Comparison of ENCODE assay signal across 12 cellular contexts in the genomic region with DNA sequence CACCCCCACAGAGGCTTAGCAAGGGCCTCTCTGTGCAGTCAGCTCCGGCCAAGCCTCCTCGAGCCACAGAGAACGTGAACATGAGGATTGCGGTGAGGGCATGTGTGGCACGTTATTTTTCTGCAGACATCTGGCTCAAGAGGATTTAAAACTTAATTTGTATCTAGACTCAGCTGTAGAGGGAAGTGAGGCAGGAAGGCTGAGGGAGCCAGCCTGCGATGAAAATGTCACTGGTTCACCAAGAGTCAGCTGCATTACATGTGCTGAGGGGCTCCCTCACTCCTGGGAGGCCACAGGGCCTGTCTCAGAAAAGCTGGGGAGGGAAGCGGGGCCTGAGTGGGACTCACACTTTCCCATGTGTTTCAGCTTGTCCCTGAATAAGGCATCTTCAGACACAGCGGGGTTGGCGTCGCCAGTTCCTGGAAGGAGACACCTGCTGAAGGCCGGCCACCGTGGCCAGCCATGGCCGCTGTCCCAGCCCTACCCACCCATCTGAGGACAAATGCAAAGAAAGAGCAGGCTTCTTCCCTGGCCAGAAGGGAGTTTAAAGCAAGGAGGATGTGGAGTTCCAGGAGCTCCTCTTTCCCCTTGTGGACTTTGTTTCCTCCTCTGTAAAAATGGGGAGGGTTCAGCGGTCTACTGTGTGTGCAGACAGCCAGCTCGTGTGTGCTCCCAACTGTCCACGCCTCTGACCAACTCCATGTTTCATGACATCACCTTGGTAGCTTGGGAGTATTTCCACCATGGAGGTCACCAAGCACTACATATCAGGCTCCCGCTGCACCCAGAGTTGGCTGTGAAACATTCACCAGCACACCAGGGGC. TPM values are rescaled to one million over a fixed set of nuclear protein-coding genes. Genes with fewer than 3 reads are reported as not detected.
DNase-seq lines count a peak whose midpoint lies in the region; ATAC-seq, FAIRE-seq and TF ChIP-seq lines count a peak whose summit lies in the region.
"Had no signal": no experiment of that assay in that cellular context is flagged by ENCODE, and none has a peak within 500 bp of the region (broad histone marks: within the 10 kb centered on the region; RNA-seq: fewer than 3 reads in every experiment).

No MANE protein-coding gene starts in this region.

- H3K79me2 ChIP-seq in OCI-LY7 (ENCODE audit: insufficient read depth, low read depth, low read length): no peaks in the 10 kb centered on the region
- H3K79me2 ChIP-seq in fibroblast of lung (ENCODE audit: control insufficient read depth, insufficient read depth, low read length): no peaks in the 10 kb centered on the region

- POLR2A ChIA-PET in OCI-LY7 (lab: Charles Lee): interaction anchor here (0.5 kb wide), 1 partner anchor 893 kb away, joined by 4 read pairs; no protein-coding TSS in a partner anchor

- peaks cover 16% of the 10 kb centered on the region for H3K4me1 ChIP-seq in OCI-LY7 (ENCODE audit: insufficient read depth, low read length, poor library complexity, severe bottlenecking)
- peaks cover 47% of the 10 kb centered on the region for H3K4me1 ChIP-seq in fibroblast of lung (ENCODE audit: control insufficient read depth, extremely low read depth, insufficient read depth, low read length)
- H3K4me1 ChIP-seq in skeletal muscle tissue (ENCODE audit: control insufficient read depth in 3 of 3, insufficient read depth in 3 of 3, low read length in 3 of 3): peaks cover 47 to 65% (median 59%) of the 10 kb centered on the region in 3 donors

- no peak overlapping the region for H3K4me3 ChIP-seq in OCI-LY7 (ENCODE audit: low read depth, low read length, poor library complexity, severe bottlenecking)
- H3K4me3 ChIP-seq in fibroblast of lung (replicated peaks in 1 of 4; ENCODE audit: control extremely low read depth in 1 of 4, insufficient read depth in 1 of 4, low read depth in 3 of 4, low read length in 4 of 4): no peak overlapping the region
- peak overlapping the region in 1 of 3 donors; percentile 7 for H3K4me3 ChIP-seq in skeletal muscle tissue (ENCODE audit: low read length in 3 of 3)

- TF ChIP-seq CTCF in OCI-LY7 (conservative IDR thresholded peaks at IDR 0.05; ENCODE audit: low read length) (no peak), fibroblast of lung (conservative IDR thresholded peaks at IDR 0.05 in 1 of 2, IDR thresholded peaks at IDR 0.05 in 1 of 2; ENCODE audit: low read depth in 1 of 2, low read length in 2 of 2) (no peak)

- DNase-seq in GM19239 (ENCODE audit: insufficient read length, low spot score) (no peak), OCI-LY7 (ENCODE audit: low spot score) (no peak), fibroblast of lung (ENCODE audit: low read depth in 2 of 2) (no peak), NCI-H2227 treated with DMSO at 0.1 percent for 48 hours (lab: John Stamatoyannopoulos, UW) (no peak), NCI-H1694 treated with DMSO at 0.1 percent for 48 hours (lab: John Stamatoyannopoulos, UW) (no peak), posterior vena cava (ENCODE audit: low spot score) (no peak)
- DNase-seq: activated CD4-positive, alpha-beta memory T cell treated with anti-CD3 and anti-CD28 coated beads, Interleukin-2, amount 10 ng/mL, durations not matched to agents 7 days and 5 days; cerebellar nuclear complex; NCI-H510A treated with DMSO at 0.1 percent for 48 hours; stimulated activated CD4-positive, alpha-beta T cell treated with anti-CD3 and anti-CD28 coated beads, Interleukin-2, amount 100 ng/mL, for 48 hours had no signal

- H3K9ac ChIP-seq in fibroblast of lung (ENCODE audit: insufficient read depth, low read length) (peak overlapping the region; percentile 26), skeletal muscle tissue (ENCODE audit: low read depth in 1 of 3, low read length in 3 of 3) (peak overlapping the region in 2 of 3 donors; percentile 43 to 50)

- CTCF ChIA-PET in OCI-LY7 (lab: Charles Lee; ENCODE audit: unreplicated experiment): interaction anchor here (1.0 kb wide), 1 partner anchor 9 kb away, joined by 3 read pairs; no protein-coding TSS in a partner anchor

- H2AFZ ChIP-seq in OCI-LY7 (ENCODE audit: low read length): no peak overlapping the region
- no peak overlapping the region for H2AFZ ChIP-seq in fibroblast of lung (ENCODE audit: low read length)

- H4K20me1 ChIP-seq in OCI-LY7 (ENCODE audit: insufficient read depth, low read length) (no peaks in the 10 kb centered on the region), fibroblast of lung (ENCODE audit: control insufficient read depth, extremely low read depth, insufficient read depth, low read length) (no peaks in the 10 kb centered on the region)

- ATAC-seq in GM21423 (IDR thresholded peaks at IDR 0.05; ENCODE audit: unreplicated experiment): no peak

- H3K4me2 ChIP-seq in OCI-LY7 (ENCODE audit: low read length): peak overlapping the region; percentile 58; the same call in 1 of the 2 replicates
- H3K4me2 ChIP-seq in fibroblast of lung (ENCODE audit: extremely low read depth, insufficient read depth, low read length): peak overlapping the region; percentile 45

- H3K9me2 ChIP-seq in OCI-LY7 (ENCODE audit: insufficient read depth, low read length): no peaks in the 10 kb centered on the region

- BruUV-seq in OCI-LY7 (replicated peaks; lab: Mats Ljungman, UMichigan): no TSS peak

- H3K36me3 ChIP-seq in OCI-LY7 (ENCODE audit: insufficient read depth, low read length): no peaks in the 10 kb centered on the region
- peaks cover 28% of the 10 kb centered on the region for H3K36me3 ChIP-seq in fibroblast of lung (ENCODE audit: control insufficient read depth, insufficient read depth, low read length)
- H3K36me3 ChIP-seq in skeletal muscle tissue (ENCODE audit: control insufficient read depth in 3 of 3, insufficient read depth in 3 of 3, low read length in 3 of 3): peaks cover 42 to 62% (median 49%) of the 10 kb centered on the region in 3 donors

- H3K9me3 ChIP-seq in OCI-LY7 (ENCODE audit: low read length) (no peaks in the 10 kb centered on the region), fibroblast of lung (ENCODE audit: control insufficient read depth, insufficient read depth, low read depth, low read length) (no peaks in the 10 kb centered on the region), skeletal muscle tissue (ENCODE audit: control insufficient read depth in 3 of 3, low read length in 3 of 3) (no peaks in the 10 kb centered on the region)

- no peak overlapping the region for H3K27ac ChIP-seq in OCI-LY7 (ENCODE audit: low read depth, low read length, poor library complexity, severe bottlenecking)
- peak overlapping the region; percentile 88 for H3K27ac ChIP-seq in fibroblast of lung (ENCODE audit: insufficient read depth, low read length)
- H3K27ac ChIP-seq in skeletal muscle tissue (ENCODE audit: low read depth, low read length): peak overlapping the region; percentile 61

- intact Hi-C loops in OCI-LY7 (cut with micrococcal nuclease; ENCODE audit: unreplicated experiment): loop anchor here (2.0 kb wide), 1 partner anchor 70 kb away; no protein-coding TSS in a partner anchor
- intact Hi-C loops in posterior vena cava (cut with DNase I): no loop called here

- FAIRE-seq in GM19239 (lab: Jason Lieb, UNC): peak; percentile 79

- H3K27me3 ChIP-seq in fibroblast of lung (ENCODE audit: control insufficient read depth, insufficient read depth, low read length) (no peaks in the 10 kb centered on the region), skeletal muscle tissue (ENCODE audit: control insufficient read depth in 3 of 3, insufficient read depth in 3 of 3, low read length in 3 of 3) (no peaks in the 10 kb centered on the region)

RNA-seq across cellular contexts. Expression of gene MRPS23, which starts 19.1 kb away (rescaled TPM):
- total RNA-seq in OCI-LY7 (2014; rRNA removed; shearing (Covaris generic)): 46.3 and 50.3 TPM in 2 replicates
- 57.3 and 73.5 TPM in 2 replicates for total RNA-seq in OCI-LY7 (2022)
- total RNA-seq in fibroblast of lung: 18.5 and 27.9 TPM in 2 replicates
- 40.0 and 57.6 TPM in 2 replicates for polyA plus RNA-seq in fibroblast of lung
- polyA plus RNA-seq in fibroblast of lung (2012): 43.7 and 57.2 TPM in 2 replicates
- 23.0 and 43.6 TPM in 2 replicates for polyA minus RNA-seq in fibroblast of lung (ENCODE audit: low replicate concordance)
- total RNA-seq in skeletal muscle tissue: 10.4 TPM
- 10 to 100 TPM; 25.2 to 26.5 TPM for total RNA-seq in posterior vena cava
